ENCODE assay signal across 1 cellular context in genomic region chr10:29636178-29636577, GRCh38.
TF ChIP-seq lines count a peak whose summit lies in the region.

No MANE protein-coding gene starts in this region.

TF ChIP-seq in GM12878, 131 proteins besides CTCF, POLR2A, EP300 and RAD21 (continued from another document):
- TF ChIP-seq EZH2 (IDR thresholded peaks at IDR 0.05; ENCODE audit: borderline replicate concordance, control insufficient read depth, low read depth, low read length), result no peak
- TF ChIP-seq JUNB (IDR thresholded peaks at IDR 0.05), result no peak
- peak; percentile 15 for TF ChIP-seq MEF2B (IDR thresholded peaks at IDR 0.05; ENCODE audit: partially characterized antibody, poor library complexity, severe bottlenecking)
- no peak for TF ChIP-seq ZZZ3 (IDR thresholded peaks at IDR 0.05; ENCODE audit: control insufficient read depth, insufficient read length, low read depth)
- TF ChIP-seq MTA2 (IDR thresholded peaks at IDR 0.05; ENCODE audit: low read depth), result no peak
- TF ChIP-seq RFX5 (IDR thresholded peaks at IDR 0.05; ENCODE audit: low read depth, low read length), result peak; percentile 82
